In the genomic region with DNA sequence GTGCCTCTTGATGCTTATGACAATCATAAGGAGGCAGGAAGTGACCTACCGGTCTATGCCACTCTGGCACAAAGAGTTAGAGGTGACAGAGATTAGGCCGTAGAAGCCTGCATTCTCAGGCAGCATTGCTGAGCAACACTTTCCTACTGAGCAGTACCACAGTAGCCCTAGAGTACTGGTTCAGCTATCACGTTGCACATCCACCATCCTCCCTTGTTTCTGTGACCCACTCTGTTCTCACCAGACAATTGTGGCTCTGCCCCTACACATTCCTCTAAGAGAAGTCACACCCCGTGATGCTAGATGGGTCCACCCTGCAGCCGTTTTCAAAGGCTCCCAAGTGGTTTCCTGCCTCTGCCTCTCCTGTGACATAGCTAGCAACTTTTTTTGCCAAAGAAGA, we compare ENCODE assay signal across 12 cellular contexts. TPM values are rescaled to one million over a fixed set of nuclear protein-coding genes. Genes with fewer than 3 reads are reported as not detected.
A peak's percentile ranks its signal among the peaks of the same experiment; 100 is the strongest.
DNase-seq lines count a peak whose midpoint lies in the region; ATAC-seq and TF ChIP-seq lines count a peak whose summit lies in the region.
"Had no signal": no experiment of that assay in that cellular context is flagged by ENCODE, and none has a peak within 500 bp of the region (broad histone marks: within the 10 kb centered on the region; RNA-seq: fewer than 3 reads in every experiment).

No MANE protein-coding gene starts in this region.

- POLR2A ChIA-PET in PC-3 (lab: Charles Lee; ENCODE audit: unreplicated experiment) = no interaction called here

- peak; percentile 89 for DNase-seq in AG20443 (ENCODE audit: low spot score)
- DNase-seq in PC-3 = peak; percentile 30
- DNase-seq in activated naive CD4-positive, alpha-beta T cell treated with anti-CD3 and anti-CD28 coated beads, Interleukin-2, amount 50 U/mL, for 72 hours (ENCODE audit: low spot score in 2 of 2) = no peak
- DNase-seq in iris pigment epithelial cell (ENCODE audit: low read depth) = peak; percentile 62
- no peak for DNase-seq in DMS53 treated with DMSO at 0.1 percent for 48 hours (lab: John Stamatoyannopoulos, UW; ENCODE audit: unreplicated experiment)
- no peak for DNase-seq in ecto neural progenitor cell (ENCODE audit: low spot score)
- DNase-seq in Kasumi-1 (lab: John Stamatoyannopoulos, UW) = no peak
- no peak for DNase-seq in NCI-H1092 (lab: John Stamatoyannopoulos, UW)
- DNase-seq: left ventricle myocardium inferior, retina, SIG-M5 had no signal

- no peak overlapping the region for H3K27ac ChIP-seq in PC-3 (ENCODE audit: low read length)
- H3K27ac ChIP-seq: left ventricle myocardium inferior had no signal

- H3K27ac Mint-ChIP-seq in activated naive CD4-positive, alpha-beta T cell treated with anti-CD3 and anti-CD28 coated beads, Interleukin-2, amount 50 U/mL, for 72 hours = peak overlapping the region; percentile 40 to 83

- no peak; the same call in 1 of the 2 replicates for ATAC-seq in PC-3
- peak; percentile 81 to 93 for ATAC-seq in activated naive CD4-positive, alpha-beta T cell treated with anti-CD3 and anti-CD28 coated beads, Interleukin-2, amount 50 U/mL, for 72 hours

- CTCF ChIA-PET in PC-3 (lab: Charles Lee) = no interaction called here

- no peak overlapping the region for H3K4me3 ChIP-seq in PC-3 (ENCODE audit: low read length)
- H3K4me3 ChIP-seq: HAP-1, left ventricle myocardium inferior had no signal

- peak overlapping the region; percentile 34; the same call in 1 of the 2 replicates for H2AFZ ChIP-seq in PC-3 (ENCODE audit: low read length)

- H3K9me3 Mint-ChIP-seq in activated naive CD4-positive, alpha-beta T cell treated with anti-CD3 and anti-CD28 coated beads, Interleukin-2, amount 50 U/mL, for 72 hours = peaks cover 2% of the 10 kb centered on the region in 2 donors

- no peak overlapping the region for H3K4me2 ChIP-seq in PC-3 (ENCODE audit: low read length)

- no peaks in the 10 kb centered on the region for H3K9me3 ChIP-seq in PC-3 (ENCODE audit: low read length)
- H3K9me3 ChIP-seq: HAP-1 had no signal

- intact Hi-C loops in PC-3 (cut with micrococcal nuclease) = no loop called here

- H4K20me1 ChIP-seq in PC-3 (ENCODE audit: low read length) = no peaks in the 10 kb centered on the region

- no peak overlapping the region for H3K9ac ChIP-seq in PC-3 (ENCODE audit: low read length)

- BruUV-seq in PC-3 (replicated peaks; lab: Mats Ljungman, UMichigan) = no TSS peak

- TF ChIP-seq CTCF in PC-3 (conservative IDR thresholded peaks at IDR 0.05; ENCODE audit: low read depth, low read length) = no peak

- no peaks in the 10 kb centered on the region for H3K27me3 ChIP-seq in PC-3 (ENCODE audit: low read length)

- H3K4me1 ChIP-seq in PC-3 (ENCODE audit: insufficient read depth, low read length) = no peaks in the 10 kb centered on the region

- no peaks in the 10 kb centered on the region for H3K9me2 ChIP-seq in PC-3 (replicated peaks; ENCODE audit: low read length)

- H3K36me3 Mint-ChIP-seq in activated naive CD4-positive, alpha-beta T cell treated with anti-CD3 and anti-CD28 coated beads, Interleukin-2, amount 50 U/mL, for 72 hours = peaks cover 3 to 8% of the 10 kb centered on the region in 2 donors

- H3K36me3 ChIP-seq in PC-3 (ENCODE audit: low read depth, low read length) = no peaks in the 10 kb centered on the region
- H3K36me3 ChIP-seq: HAP-1, left ventricle myocardium inferior had no signal

- no peaks in the 10 kb centered on the region for H3F3A ChIP-seq in PC-3 (ENCODE audit: low read length, unreplicated experiment)

- no peaks in the 10 kb centered on the region for H3K79me2 ChIP-seq in PC-3 (ENCODE audit: low read length)

RNA-seq across cellular contexts. Expression of a gene that starts 22.6 kb away (rescaled TPM):
- total RNA-seq in PC-3 (2014; rRNA removed) = 67.7 and 83.4 TPM in 2 replicates
- 10 to 100 TPM; 55.6 to 73.9 TPM for total RNA-seq in activated naive CD4-positive, alpha-beta T cell treated with anti-CD3 and anti-CD28 coated beads, Interleukin-2, amount 50 U/mL, for 72 hours

RNA-seq across cellular contexts. Expression of a gene that starts 34.6 kb away (rescaled TPM):
- total RNA-seq in PC-3 (2014; rRNA removed) = not detected in 2 replicates
- total RNA-seq in activated naive CD4-positive, alpha-beta T cell treated with anti-CD3 and anti-CD28 coated beads, Interleukin-2, amount 50 U/mL, for 72 hours = 1 to 10 TPM in 1 of 2 donors, under 1 TPM in 1; 0.20 to 2.6 TPM

Comparison
In these comparisons a context has a peak if more than half of its experiments do, and no peak if none do; other contexts are left out.
1. DNase-seq: peak in AG20443 (single experiment), PC-3 (single experiment) and iris pigment epithelial cell (single experiment); none in activated naive CD4-positive, alpha-beta T cell treated with anti-CD3 and anti-CD28 coated beads, Interleukin-2, amount 50 U/mL, for 72 hours (0 of 2), DMS53 treated with DMSO at 0.1 percent for 48 hours (single experiment), ecto neural progenitor cell (single experiment), Kasumi-1 (0 of 2) and NCI-H1092 (single experiment).